2 cellular contexts compared by ENCODE assay signal in the genomic region with DNA sequence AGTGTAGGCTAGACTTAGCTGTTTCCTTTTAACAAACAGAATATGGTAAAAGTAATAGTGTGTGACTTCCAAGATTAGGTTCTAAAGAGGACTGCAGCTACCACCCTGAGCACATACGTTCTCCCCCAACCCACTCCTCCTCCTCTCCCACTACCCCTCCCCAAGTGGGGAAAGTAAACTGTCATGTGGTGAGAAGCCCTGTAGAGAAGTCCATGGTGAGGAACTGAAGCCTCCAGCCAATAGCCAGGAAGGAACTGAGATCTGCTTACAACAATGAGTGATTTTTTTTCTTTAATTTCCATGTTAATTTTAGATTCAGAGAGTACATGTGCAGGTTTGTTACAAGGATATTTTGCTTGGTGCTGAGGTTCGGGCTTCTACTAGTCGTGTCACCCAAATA.
A peak's percentile ranks its signal among the peaks of the same experiment; 100 is the strongest.
TF ChIP-seq lines count a peak whose summit lies in the region.

No MANE protein-coding gene starts in this region.

TF ChIP-seq in GM12878, 131 proteins besides CTCF, POLR2A, EP300 and RAD21:
- peak; percentile 30; the same call in 1 of the 2 replicates for TF ChIP-seq SPI1 (IDR thresholded peaks at IDR 0.05; ENCODE audit: borderline replicate concordance, insufficient read depth, low read depth, low read length)
- TF ChIP-seq ZZZ3 (IDR thresholded peaks at IDR 0.05; ENCODE audit: control insufficient read depth, insufficient read length, low read depth), result no peak

TF ChIP-seq in HepG2, 621 proteins besides CTCF, POLR2A, EP300 and RAD21:
- no peak for TF ChIP-seq FOXK1 (CRISPR knock-in tag; IDR thresholded peaks at IDR 0.05; ENCODE audit: borderline replicate concordance, low read depth)
- TF ChIP-seq PCBP2 (optimal IDR thresholded peaks at IDR 0.05; ENCODE audit: low read depth, low read length, poor library complexity, severe bottlenecking), result peak; percentile 80
- TF ChIP-seq HNRNPK (IDR thresholded peaks at IDR 0.05; ENCODE audit: low read depth, low read length, poor library complexity, severe bottlenecking), result peak; percentile 43
